In the genomic region with DNA sequence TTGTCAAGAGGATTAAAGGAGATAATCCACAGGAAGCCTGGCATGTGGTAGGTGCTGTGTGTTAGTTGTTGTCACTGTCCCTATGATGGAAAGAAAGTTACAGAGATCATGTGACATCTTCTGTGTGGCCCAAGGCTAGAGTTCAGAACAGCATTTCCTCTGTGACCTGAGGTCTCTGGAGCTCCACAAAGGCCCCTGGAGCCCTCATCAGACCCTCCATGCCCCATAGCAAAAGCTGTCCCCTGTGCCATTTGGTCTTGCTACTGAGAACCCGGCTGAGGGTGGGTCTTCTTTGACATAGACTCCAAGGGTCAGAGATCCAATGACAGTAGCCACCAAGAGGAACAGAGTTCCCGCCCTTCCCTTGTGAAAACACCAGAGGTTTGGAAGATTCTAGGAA, we compare ENCODE assay signal across 12 cellular contexts. TPM values are rescaled to one million over a fixed set of nuclear protein-coding genes. Genes with fewer than 3 reads are reported as not detected.
"Had no signal": no experiment of that assay in that cellular context is flagged by ENCODE, and none has a peak within 500 bp of the region (broad histone marks: within the 10 kb centered on the region; RNA-seq: fewer than 3 reads in every experiment).

No MANE protein-coding gene starts in this region.

- ATAC-seq: HCT116, HepG2 had no signal

- H3K27ac ChIP-seq: GM23248, HL-60 had no signal

- H3K4me3 ChIP-seq: GM23248, HAP-1 had no signal

- H3K4me3 Mint-ChIP-seq: HFFc6, IgD-negative memory B cell had no signal

- H3K27ac Mint-ChIP-seq: HFFc6 had no signal

- DNase-seq: GM23248, GOT3, H7, HFFc6, KG1 had no signal

- H3K9ac ChIP-seq: GM23248 had no signal

- H3K27me3 Mint-ChIP-seq: IgD-negative memory B cell had no signal

- H2AFZ ChIP-seq: GM23248 had no signal

- H3K9me3 ChIP-seq: HAP-1 had no signal

- H3K4me1 Mint-ChIP-seq: IgD-negative memory B cell had no signal

- FAIRE-seq: HepG2 had no signal

- H3K36me3 ChIP-seq: HAP-1 had no signal

- H3K4me1 ChIP-seq: HAP-1 had no signal

- H3K9me3 Mint-ChIP-seq: HFFc6, IgD-negative memory B cell had no signal

RNA-seq across cellular contexts. Expression of a gene that starts 8.1 kb away (rescaled TPM):
- total RNA-seq: GM23248, H4, H7, HepG2, HFFc6, HT1080 had no signal
- polyA plus RNA-seq: GM23248, HepG2, IgD-negative memory B cell had no signal

RNA-seq across cellular contexts. Expression of a gene that starts 27.4 kb away (rescaled TPM):
- total RNA-seq: GM23248, H4, H7, HepG2, HFFc6, HT1080 had no signal
- polyA plus RNA-seq: GM23248, HepG2, IgD-negative memory B cell had no signal

RNA-seq across cellular contexts. Expression of a gene that starts 45.7 kb away (rescaled TPM):
- total RNA-seq: GM23248, H7, HepG2, HFFc6, HT1080 had no signal
- polyA plus RNA-seq: GM23248, HepG2, IgD-negative memory B cell had no signal
